Comparison of ENCODE assay signal across 8 cellular contexts in the genomic region with DNA sequence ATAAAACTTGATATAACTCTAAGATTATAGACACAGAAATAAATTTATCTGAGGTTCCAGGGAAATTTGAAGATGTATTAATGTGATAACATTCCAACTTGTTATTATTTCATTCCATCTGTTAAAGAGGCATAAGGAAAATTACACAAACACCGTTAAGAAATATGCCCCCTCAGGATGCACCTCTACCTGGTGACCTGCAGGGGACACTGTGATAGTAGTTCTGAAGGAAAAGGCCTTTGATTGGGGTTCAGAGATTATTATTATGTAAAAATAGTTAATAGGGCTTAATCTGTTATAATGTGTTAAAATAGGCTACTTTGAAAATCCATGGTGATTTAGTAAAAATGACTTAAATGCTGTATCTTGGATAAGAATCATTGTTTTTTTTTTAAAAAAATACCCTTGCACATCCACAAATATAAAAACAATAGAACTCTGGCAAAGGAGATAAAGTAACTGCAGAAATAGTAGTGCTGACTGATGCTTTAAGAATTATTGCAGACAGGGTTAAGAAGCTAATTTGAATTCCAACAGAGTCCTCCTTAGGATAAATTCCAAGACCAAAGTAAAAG. TPM values are rescaled to one million over a fixed set of nuclear protein-coding genes. Genes with fewer than 3 reads are reported as not detected.
DNase-seq lines count a peak whose midpoint lies in the region; ATAC-seq, FAIRE-seq and TF ChIP-seq lines count a peak whose summit lies in the region.

No MANE protein-coding gene starts in this region.

- H3K4me3 ChIP-seq in AG04450 (ENCODE audit: low read depth, low read length), result no peak overlapping the region
- no peak overlapping the region for H3K4me3 ChIP-seq in OCI-LY7 (ENCODE audit: low read depth, low read length, poor library complexity, severe bottlenecking)
- no peak overlapping the region for H3K4me3 ChIP-seq in endothelial cell of umbilical vein (replicated peaks in 1 of 3; ENCODE audit: insufficient read depth in 1 of 3, low read depth in 1 of 3, low read length in 3 of 3)
- H3K4me3 ChIP-seq in retinal pigment epithelial cell (ENCODE audit: low read length), result no peak overlapping the region

- H3K9me2 ChIP-seq in OCI-LY7 (ENCODE audit: insufficient read depth, low read length), result no peaks in the 10 kb centered on the region

- no peak overlapping the region for H3K9ac ChIP-seq in endothelial cell of umbilical vein (replicated peaks; ENCODE audit: extremely low read depth, insufficient read depth, low read length)

- TF ChIP-seq POLR2A in endothelial cell of umbilical vein (IDR thresholded peaks at IDR 0.05; ENCODE audit: low read depth, low read length), result no peak

- H3K27me3 ChIP-seq in AG04450 (ENCODE audit: control insufficient read depth, insufficient read depth, low read length) (no peaks in the 10 kb centered on the region), endothelial cell of umbilical vein (ENCODE audit: control insufficient read depth in 2 of 2, insufficient read depth in 2 of 2, low read length in 2 of 2) (peaks cover 0 to 1% of the 10 kb centered on the region in 2 experiments)

- no peak for FAIRE-seq in endothelial cell of umbilical vein (lab: Jason Lieb, UNC)

- H3K27ac ChIP-seq in AG04450 (ENCODE audit: low read depth, low read length) (no peak overlapping the region), OCI-LY7 (ENCODE audit: low read depth, low read length, poor library complexity, severe bottlenecking) (no peak overlapping the region), endothelial cell of umbilical vein (ENCODE audit: insufficient read depth, low read depth, low read length) (no peak overlapping the region), substantia nigra (ENCODE audit: low read depth, low read length, poor library complexity, severe bottlenecking) (no peak overlapping the region)

- no peak overlapping the region; the same call in 1 of the 2 replicates for H2AFZ ChIP-seq in OCI-LY7 (ENCODE audit: low read length)
- H2AFZ ChIP-seq in endothelial cell of umbilical vein (ENCODE audit: low read depth, low read length), result no peak overlapping the region

- H3K4me1 ChIP-seq in OCI-LY7 (ENCODE audit: insufficient read depth, low read length, poor library complexity, severe bottlenecking) (peaks cover under 1% of the 10 kb centered on the region), endothelial cell of umbilical vein (ENCODE audit: control insufficient read depth, extremely low read depth, insufficient read depth, low read length) (no peaks in the 10 kb centered on the region)

- CTCF ChIA-PET in AG04450 (lab: Charles Lee) (interaction anchor here (0.6 to 4.7 kb wide), 14 partner anchors 10 to 459 kb away, joined by 3 to 55 read pairs (median 3); a partner anchor contains a TSS), OCI-LY7 (lab: Charles Lee; ENCODE audit: unreplicated experiment) (no interaction called here), endothelial cell of umbilical vein (lab: Charles Lee) (interaction anchor here (1.0 to 1.7 kb wide), 3 partner anchors 15 to 156 kb away, joined by 3 to 5 read pairs (median 3); no protein-coding TSS in a partner anchor)

- no peaks in the 10 kb centered on the region for H3K79me2 ChIP-seq in OCI-LY7 (ENCODE audit: insufficient read depth, low read depth, low read length)
- no peaks in the 10 kb centered on the region for H3K79me2 ChIP-seq in endothelial cell of umbilical vein (ENCODE audit: control insufficient read depth, insufficient read depth, low read length)

- no peaks in the 10 kb centered on the region for H3K9me1 ChIP-seq in endothelial cell of umbilical vein (replicated peaks; ENCODE audit: control insufficient read depth, extremely low read depth, insufficient read depth, low read length)

- H4K20me1 ChIP-seq in OCI-LY7 (ENCODE audit: insufficient read depth, low read length) (no peaks in the 10 kb centered on the region), endothelial cell of umbilical vein (replicated peaks; ENCODE audit: control insufficient read depth, extremely low read depth, insufficient read depth, low read length) (no peaks in the 10 kb centered on the region)

- ATAC-seq in HG02678 (IDR thresholded peaks at IDR 0.05; ENCODE audit: unreplicated experiment), result peak; percentile 81

- BruUV-seq in OCI-LY7 (replicated peaks; lab: Mats Ljungman, UMichigan), result no TSS peak
- BruUV-seq in endothelial cell of umbilical vein (replicated peaks; lab: Mats Ljungman, UMichigan), result no TSS peak

- TF ChIP-seq CTCF in AG04450 (IDR thresholded peaks at IDR 0.05; ENCODE audit: low read depth, low read length) (peak; percentile 89), OCI-LY7 (conservative IDR thresholded peaks at IDR 0.05; ENCODE audit: low read length) (peak; percentile 98), endothelial cell of umbilical vein (IDR thresholded peaks at IDR 0.05; ENCODE audit: extremely low read depth in 1 of 2, insufficient read depth in 1 of 2, low read depth in 1 of 2, low read length in 2 of 2) (peak; percentile 65 to 67), retinal pigment epithelial cell (conservative IDR thresholded peaks at IDR 0.05; ENCODE audit: low read depth, low read length) (peak; percentile 94)

- POLR2A ChIA-PET in AG04450 (lab: Yijun Ruan, JAX) (no interaction called here), OCI-LY7 (lab: Charles Lee) (interaction anchor here (1.4 kb wide), 1 partner anchor 9 kb away, joined by 3 read pairs; no protein-coding TSS in a partner anchor), endothelial cell of umbilical vein (lab: Charles Lee) (no interaction called here)

- dilution Hi-C loops in endothelial cell of umbilical vein (cut with MboI; ENCODE audit: extremely low pct_ligation_motif_present, low sequenced_read_pairs), result no loop called here

- H3K4me2 ChIP-seq in OCI-LY7 (ENCODE audit: low read length), result no peak overlapping the region
- H3K4me2 ChIP-seq in endothelial cell of umbilical vein (ENCODE audit: insufficient read depth, low read length), result no peak overlapping the region

- H3K36me3 ChIP-seq in OCI-LY7 (ENCODE audit: insufficient read depth, low read length) (no peaks in the 10 kb centered on the region), endothelial cell of umbilical vein (ENCODE audit: control insufficient read depth in 2 of 2, extremely low read depth in 1 of 2, insufficient read depth in 2 of 2, low read length in 2 of 2) (no peaks in the 10 kb centered on the region)

- intact Hi-C loops in OCI-LY7 (cut with micrococcal nuclease; ENCODE audit: unreplicated experiment), result loop anchor here (2.0 kb wide), 2 partner anchors 128 to 150 kb away; no protein-coding TSS in a partner anchor
- intact Hi-C loops in endothelial cell of umbilical vein (cut with micrococcal nuclease), result loop anchor here (1.0 kb wide), 1 partner anchor 149 kb away; no protein-coding TSS in a partner anchor

- DNase-seq in AG04450 (ENCODE audit: low read depth, low spot score) (no peak), GDM1 (lab: John Stamatoyannopoulos, UW) (peak; percentile 10), OCI-LY7 (ENCODE audit: low spot score) (peak; percentile 54), endothelial cell of umbilical vein (ENCODE audit: low read depth, low spot score) (peak; percentile 33), retinal pigment epithelial cell (ENCODE audit: low read depth) (peak; percentile 71), substantia nigra (lab: John Stamatoyannopoulos, UW) (no peak)
- DNase-seq in NK-92 treated with Interleukin-12 subunit alpha and Interleukin-12 subunit beta, amount 100 ng/mL, for 24 hours (lab: John Stamatoyannopoulos, UW), result no peak

- H3K9me3 ChIP-seq in AG04450 (ENCODE audit: control insufficient read depth, insufficient read depth, low read length) (no peaks in the 10 kb centered on the region; the same call in 1 of the 2 replicates), OCI-LY7 (ENCODE audit: low read length) (no peaks in the 10 kb centered on the region), endothelial cell of umbilical vein (replicated peaks; ENCODE audit: control insufficient read depth, insufficient read depth, low read length) (no peaks in the 10 kb centered on the region)

RNA-seq across cellular contexts. Expression of a gene that starts 6.1 kb away (rescaled TPM):
- polyA plus RNA-seq in AG04450 (2011; rRNA removed) (19.4 and 30.1 TPM in 2 replicates), endothelial cell of umbilical vein (4.4 and 5.5 TPM in 2 replicates)
- polyA minus RNA-seq in AG04450 (2011; rRNA and poly(A)+ RNA removed), result 9.6 and 20.5 TPM in 2 replicates
- total RNA-seq in OCI-LY7 (2014; rRNA removed; shearing (Covaris generic)), result 17.7 and 24.4 TPM in 2 replicates
- total RNA-seq in OCI-LY7 (2022) (26.5 and 28.4 TPM in 2 replicates), endothelial cell of umbilical vein (14.0 and 16.7 TPM in 2 replicates)
- 6.2 and 7.4 TPM in 2 replicates for polyA plus RNA-seq in endothelial cell of umbilical vein (2011; cell fraction: cytosol; rRNA removed)
- polyA plus RNA-seq in endothelial cell of umbilical vein (2011; cell fraction: nucleus; rRNA removed), result 7.4 and 7.9 TPM in 2 replicates
- 15.7 and 16.9 TPM in 2 replicates for polyA plus RNA-seq in endothelial cell of umbilical vein (2012)
- 7.2 and 7.4 TPM in 2 replicates for polyA minus RNA-seq in endothelial cell of umbilical vein
- polyA minus RNA-seq in endothelial cell of umbilical vein (2011; cell fraction: cytosol; rRNA and poly(A)+ RNA removed), result 1.7 TPM
- polyA minus RNA-seq in endothelial cell of umbilical vein (2011; cell fraction: nucleus; rRNA and poly(A)+ RNA removed), result 8.0 and 9.5 TPM in 2 replicates

RNA-seq across cellular contexts. Expression of a gene that starts 35.1 kb away (rescaled TPM):
- polyA plus RNA-seq in AG04450 (2011; rRNA removed), result 31.1 and 40.1 TPM in 2 replicates
- polyA minus RNA-seq in AG04450 (2011; rRNA and poly(A)+ RNA removed), result 9.6 and 10.8 TPM in 2 replicates
- 38.1 and 41.4 TPM in 2 replicates for total RNA-seq in OCI-LY7 (2014; rRNA removed; shearing (Covaris generic))
- total RNA-seq in OCI-LY7 (2022), result 98.1 and 104 TPM in 2 replicates
- total RNA-seq in endothelial cell of umbilical vein, result 58.4 and 64.8 TPM in 2 replicates
- 14.0 and 22.2 TPM in 2 replicates for polyA plus RNA-seq in endothelial cell of umbilical vein
- polyA plus RNA-seq in endothelial cell of umbilical vein (2011; cell fraction: cytosol; rRNA removed), result 26.8 and 35.5 TPM in 2 replicates
- polyA plus RNA-seq in endothelial cell of umbilical vein (2011; cell fraction: nucleus; rRNA removed), result 14.8 and 20.3 TPM in 2 replicates
- 34.4 and 65.6 TPM in 2 replicates for polyA plus RNA-seq in endothelial cell of umbilical vein (2012)
- polyA minus RNA-seq in endothelial cell of umbilical vein, result 15.9 and 16.1 TPM in 2 replicates
- 25.2 TPM for polyA minus RNA-seq in endothelial cell of umbilical vein (2011; cell fraction: cytosol; rRNA and poly(A)+ RNA removed)
- 14.3 and 23.8 TPM in 2 replicates for polyA minus RNA-seq in endothelial cell of umbilical vein (2011; cell fraction: nucleus; rRNA and poly(A)+ RNA removed)

RNA-seq across cellular contexts. Expression of a gene that starts 35.3 kb away (rescaled TPM):
- polyA plus RNA-seq in AG04450 (2011; rRNA removed), result 12.2 and 15.4 TPM in 2 replicates
- 14.1 TPM in 2 replicates for polyA minus RNA-seq in AG04450 (2011; rRNA and poly(A)+ RNA removed)
- 63.3 and 67.1 TPM in 2 replicates for total RNA-seq in OCI-LY7 (2014; rRNA removed; shearing (Covaris generic))
- 66.3 and 70.4 TPM in 2 replicates for total RNA-seq in OCI-LY7 (2022)
- total RNA-seq in endothelial cell of umbilical vein, result 11.0 and 11.1 TPM in 2 replicates
- 6.9 and 8.7 TPM in 2 replicates for polyA plus RNA-seq in endothelial cell of umbilical vein
- polyA plus RNA-seq in endothelial cell of umbilical vein (2011; cell fraction: cytosol; rRNA removed), result 9.5 and 9.7 TPM in 2 replicates
- polyA plus RNA-seq in endothelial cell of umbilical vein (2011; cell fraction: nucleus; rRNA removed), result 13.3 and 16.7 TPM in 2 replicates
- 5.5 and 7.9 TPM in 2 replicates for polyA plus RNA-seq in endothelial cell of umbilical vein (2012)
- 18.6 and 20.1 TPM in 2 replicates for polyA minus RNA-seq in endothelial cell of umbilical vein
- polyA minus RNA-seq in endothelial cell of umbilical vein (2011; cell fraction: cytosol; rRNA and poly(A)+ RNA removed), result 4.5 TPM
- 20.1 and 27.2 TPM in 2 replicates for polyA minus RNA-seq in endothelial cell of umbilical vein (2011; cell fraction: nucleus; rRNA and poly(A)+ RNA removed)

RNA-seq across cellular contexts. Expression of a gene that starts 44.9 kb away (rescaled TPM):
- polyA plus RNA-seq in AG04450 (2011; rRNA removed) (11.6 and 15.0 TPM in 2 replicates), endothelial cell of umbilical vein (0.21 and 0.36 TPM in 2 replicates)
- 8.3 and 9.6 TPM in 2 replicates for polyA minus RNA-seq in AG04450 (2011; rRNA and poly(A)+ RNA removed)
- total RNA-seq in OCI-LY7 (2014; rRNA removed; shearing (Covaris generic)), result 0.41 TPM in 1 of 2 replicates, not detected in the other
- total RNA-seq in OCI-LY7 (2022) (not detected in 2 replicates), endothelial cell of umbilical vein (2.1 and 3.1 TPM in 2 replicates)
- 0.35 and 0.52 TPM in 2 replicates for polyA plus RNA-seq in endothelial cell of umbilical vein (2011; cell fraction: cytosol; rRNA removed)
- 0.46 and 0.58 TPM in 2 replicates for polyA plus RNA-seq in endothelial cell of umbilical vein (2011; cell fraction: nucleus; rRNA removed)
- 5.0 and 11.7 TPM in 2 replicates for polyA plus RNA-seq in endothelial cell of umbilical vein (2012)
- polyA minus RNA-seq in endothelial cell of umbilical vein, result 0.75 and 4.4 TPM in 2 replicates
- polyA minus RNA-seq in endothelial cell of umbilical vein (2011; cell fraction: cytosol; rRNA and poly(A)+ RNA removed), result 0.82 TPM
- 2.0 TPM in 1 of 2 replicates, not detected in the other for polyA minus RNA-seq in endothelial cell of umbilical vein (2011; cell fraction: nucleus; rRNA and poly(A)+ RNA removed)

Comparison
In these comparisons a context has a peak if more than half of its experiments do, and no peak if none do; other contexts are left out.
1. DNase-seq: peak in GDM1 (single experiment), OCI-LY7 (single experiment), endothelial cell of umbilical vein (single experiment) and retinal pigment epithelial cell (single experiment); none in AG04450 (single experiment), substantia nigra (0 of 49) and NK-92 treated with Interleukin-12 subunit alpha and Interleukin-12 subunit beta, amount 100 ng/mL, for 24 hours (single experiment).
2. Peak in every context shown above with its lines, with median percentiles within 50 percentile points of each other: CTCF ChIP-seq.